16 cellular contexts compared by ENCODE assay signal in the genomic region with DNA sequence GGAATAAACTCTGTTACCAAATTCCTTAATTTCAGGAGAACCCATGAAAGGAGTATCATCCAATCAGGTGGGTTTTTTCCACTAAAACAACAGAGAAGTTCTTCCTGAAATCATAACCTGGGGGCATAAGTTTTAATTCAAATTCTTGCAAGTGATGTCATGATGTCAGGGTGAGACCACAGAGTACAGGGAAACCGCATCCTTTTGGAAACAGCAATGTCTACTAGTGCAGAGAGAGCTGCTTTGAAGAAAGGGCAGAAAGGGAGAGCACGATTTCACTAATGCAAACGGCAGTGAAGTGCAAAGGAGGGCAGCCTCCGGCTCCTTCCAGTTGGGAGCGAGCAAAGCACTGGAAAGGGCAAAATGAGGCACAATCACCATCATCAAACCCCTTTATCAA.
"Had no signal": no experiment of that assay in that cellular context is flagged by ENCODE, and none has a peak within 500 bp of the region (broad histone marks: within the 10 kb centered on the region; RNA-seq: fewer than 3 reads in every experiment).

No MANE protein-coding gene starts in this region.

- DNase-seq: activated CD4-positive, alpha-beta T cell treated with anti-CD3 and anti-CD28 coated beads, Interleukin-2, amount 50 U/mL, for 1 hour; activated gamma-delta T cell; activated naive CD8-positive, alpha-beta T cell treated with anti-CD3 and anti-CD28 coated beads, Interleukin-2, amount 10 ng/mL, durations not matched to agents 7 days and 5 days; activated T-cell treated with anti-CD3 and anti-CD28 coated beads, Interleukin-2, amount 50 U/mL, for 4 hours; aorta; effector CD8-positive, alpha-beta T cell; gastrocnemius medialis; heart right ventricle; left ventricle myocardium superior; mesendoderm; nephron progenitor cell; stimulated activated CD4-positive, alpha-beta T cell treated with anti-CD3 and anti-CD28 coated beads, Interleukin-4, amount 100 ng/mL, for 1 hour; T-helper 17 cell had no signal

- H3K9me3 ChIP-seq: gastrocnemius medialis, heart right ventricle, prostate gland, testis had no signal

- H3K27me3 ChIP-seq: gastrocnemius medialis, testis had no signal

- H3K4me3 ChIP-seq: cardiac muscle cell, gastrocnemius medialis, heart right ventricle, prostate gland, testis had no signal

- ATAC-seq: activated T-cell treated with anti-CD3 and anti-CD28 coated beads, Interleukin-2, amount 50 U/mL, for 4 hours; gastrocnemius medialis; heart right ventricle; left ventricle myocardium superior; T-helper 17 cell had no signal

- H3K36me3 ChIP-seq: cardiac muscle cell, gastrocnemius medialis, heart right ventricle, prostate gland had no signal

- H3K27ac ChIP-seq: cardiac muscle cell, prostate gland, testis had no signal
